In the genomic region with DNA sequence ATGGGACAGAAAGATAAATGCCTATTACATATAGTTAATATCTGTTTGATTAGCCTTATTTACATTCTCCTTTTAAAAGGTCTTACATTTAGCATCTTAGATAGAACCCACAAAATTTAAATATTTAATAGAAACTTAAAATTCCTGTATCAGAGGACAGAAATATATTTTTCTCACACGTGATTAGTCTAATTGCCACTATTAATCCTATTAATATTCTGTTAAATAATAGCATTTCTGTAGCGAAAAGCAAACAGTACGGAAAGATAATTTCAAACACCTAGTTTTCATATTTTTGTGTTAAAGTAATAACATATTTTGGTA, we compare ENCODE assay signal across 9 cellular contexts. TPM values are rescaled to one million over a fixed set of nuclear protein-coding genes. Genes with fewer than 3 reads are reported as not detected.
DNase-seq lines count a peak whose midpoint lies in the region; ATAC-seq, FAIRE-seq and TF ChIP-seq lines count a peak whose summit lies in the region.
"Had no signal": no experiment of that assay in that cellular context is flagged by ENCODE, and none has a peak within 500 bp of the region (broad histone marks: within the 10 kb centered on the region; RNA-seq: fewer than 3 reads in every experiment).

No MANE protein-coding gene starts in this region.

- WGBS in A549 (ENCODE audit: missing lambda C conversion rate) = 66% methylated on average over 3 of the region's 3 CpGs

- no peaks in the 10 kb centered on the region for H3K79me2 ChIP-seq in OCI-LY7 (ENCODE audit: insufficient read depth, low read depth, low read length)

- peaks cover 0 to 6% of the 10 kb centered on the region in 2 donors for H3K36me3 Mint-ChIP-seq in naive B cell

- H3K9me3 ChIP-seq in A549 (peaks cover 47% of the 10 kb centered on the region), HUES6 (ENCODE audit: control insufficient read depth, insufficient read depth, low read depth, low read length) (peaks cover 4% of the 10 kb centered on the region; the same call in 1 of the 2 replicates), OCI-LY7 (ENCODE audit: low read length) (no peaks in the 10 kb centered on the region)

- TF ChIP-seq CTCF in A549 (IDR thresholded peaks at IDR 0.05) (no peak), bronchial epithelial cell (IDR thresholded peaks at IDR 0.05; ENCODE audit: insufficient read depth, low read length, severe bottlenecking) (no peak), OCI-LY7 (conservative IDR thresholded peaks at IDR 0.05; ENCODE audit: low read length) (no peak)

- peaks cover 0 to 3% (median 0%) of the 10 kb centered on the region in 7 donors for H3K9me3 Mint-ChIP-seq in naive B cell

- peaks cover 6 to 14% (median 7%) of the 10 kb centered on the region in 3 donors for H3K27me3 Mint-ChIP-seq in naive B cell

- POLR2A ChIA-PET in A549 (lab: Yijun Ruan, JAX) = interaction anchor here (0.6 to 1.8 kb wide), 7 partner anchors 17 to 1582 kb away, joined by 3 to 8 read pairs (median 6); a partner anchor contains a TSS
- POLR2A ChIA-PET in OCI-LY7 (lab: Charles Lee) = no interaction called here

- H3K4me3 Mint-ChIP-seq in naive B cell = peak overlapping the region in 6 of 8 donors; percentile 89 to 95 (median 94)

- peaks cover 4% of the 10 kb centered on the region; the same call in 2 of the 3 replicates for H3K4me1 ChIP-seq in A549
- H3K4me1 ChIP-seq in HUES6 (ENCODE audit: control insufficient read depth, insufficient read depth, low read length) = no peaks in the 10 kb centered on the region
- no peaks in the 10 kb centered on the region for H3K4me1 ChIP-seq in OCI-LY7 (ENCODE audit: insufficient read depth, low read length, poor library complexity, severe bottlenecking)

- ATAC-seq in A549 = no peak
- ATAC-seq in naive B cell (ENCODE audit: low read depth in 2 of 2) = no peak
- ATAC-seq in GM18907 (IDR thresholded peaks at IDR 0.05; ENCODE audit: unreplicated experiment) = no peak
- ATAC-seq in HG02973 (IDR thresholded peaks at IDR 0.05; ENCODE audit: unreplicated experiment) = no peak
- no peak for ATAC-seq in HG03520 (IDR thresholded peaks at IDR 0.05; ENCODE audit: unreplicated experiment)

- no peaks in the 10 kb centered on the region for H4K20me1 ChIP-seq in OCI-LY7 (ENCODE audit: insufficient read depth, low read length)

- CTCF ChIA-PET in A549 (lab: Yijun Ruan, JAX) = interaction anchor here (0.8 to 3.5 kb wide), 8 partner anchors 10 to 1148 kb away, joined by 3 to 18 read pairs (median 4); a partner anchor contains a TSS
- CTCF ChIA-PET in OCI-LY7 (lab: Charles Lee; ENCODE audit: unreplicated experiment) = no interaction called here

- H3K36me3 ChIP-seq in HUES6 (ENCODE audit: control insufficient read depth, insufficient read depth, low read length) (0 out of 2 replicates have a peak, but pooled peaks cover 10% of the 10 kb centered on the region), bronchial epithelial cell (ENCODE audit: control insufficient read depth, insufficient read depth, low read length) (no peaks in the 10 kb centered on the region), OCI-LY7 (ENCODE audit: insufficient read depth, low read length) (no peaks in the 10 kb centered on the region)

- no peak overlapping the region for H3K9ac ChIP-seq in HUES6 (ENCODE audit: low read length)

- no peak overlapping the region for H3K27ac Mint-ChIP-seq in naive B cell

- intact Hi-C loops in OCI-LY7 (cut with micrococcal nuclease; ENCODE audit: unreplicated experiment) = no loop called here

- H3K27ac ChIP-seq in A549 = peak overlapping the region in 1 of 2 experiments; percentile 83; a peak in 4 of 6 replicates
- H3K27ac ChIP-seq in HUES6 (ENCODE audit: low read depth, low read length) = no peak overlapping the region
- no peak overlapping the region for H3K27ac ChIP-seq in OCI-LY7 (ENCODE audit: low read depth, low read length, poor library complexity, severe bottlenecking)

- peaks cover 0 to 24% (median 12%) of the 10 kb centered on the region in 3 donors for H3K4me1 Mint-ChIP-seq in naive B cell

- no TSS peak for BruUV-seq in OCI-LY7 (replicated peaks; lab: Mats Ljungman, UMichigan)

- no peak for TF ChIP-seq EP300 in A549 (IDR thresholded peaks at IDR 0.05)

- TF ChIP-seq POLR2A in A549 (IDR thresholded peaks at IDR 0.05; ENCODE audit: low read length) = no peak

- no peak for FAIRE-seq in A549 (lab: Jason Lieb, UNC)
- no peak for FAIRE-seq in bronchial epithelial cell (lab: Jason Lieb, UNC)

- H3K27me3 ChIP-seq in HUES6 (ENCODE audit: control insufficient read depth, insufficient read depth, low read length) (no peaks in the 10 kb centered on the region), bronchial epithelial cell (ENCODE audit: control insufficient read depth, insufficient read depth, low read length) (no peaks in the 10 kb centered on the region)

- H2AFZ ChIP-seq in OCI-LY7 (ENCODE audit: low read length) = no peak overlapping the region

- DNase-seq in A549 (ENCODE audit: low read depth in 1 of 2, low spot score in 1 of 2) (no peak), bronchial epithelial cell (ENCODE audit: low read depth) (no peak), naive B cell (no peak), OCI-LY7 (ENCODE audit: low spot score) (no peak)
- DNase-seq: MV-4-11 had no signal

- H3K9me2 ChIP-seq in OCI-LY7 (ENCODE audit: insufficient read depth, low read length) = no peaks in the 10 kb centered on the region

- peak overlapping the region; percentile 64 for H3K4me3 ChIP-seq in A549
- peak overlapping the region; percentile 70 for H3K4me3 ChIP-seq in HUES6 (ENCODE audit: low read depth, low read length)
- H3K4me3 ChIP-seq in bronchial epithelial cell (ENCODE audit: low read depth, low read length) = peak overlapping the region; percentile 49
- no peak overlapping the region for H3K4me3 ChIP-seq in OCI-LY7 (ENCODE audit: low read depth, low read length, poor library complexity, severe bottlenecking)

- peak overlapping the region; percentile 84 for H3K4me2 ChIP-seq in A549
- H3K4me2 ChIP-seq in OCI-LY7 (ENCODE audit: low read length) = no peak overlapping the region

- TF ChIP-seq RAD21 in A549 (conservative IDR thresholded peaks at IDR 0.05 in 1 of 2, IDR thresholded peaks at IDR 0.05 in 1 of 2) = no peak

TF ChIP-seq in A549, 52 proteins besides CTCF, POLR2A, EP300 and RAD21 (continues in another document):
- TF ChIP-seq, protein P1, sequence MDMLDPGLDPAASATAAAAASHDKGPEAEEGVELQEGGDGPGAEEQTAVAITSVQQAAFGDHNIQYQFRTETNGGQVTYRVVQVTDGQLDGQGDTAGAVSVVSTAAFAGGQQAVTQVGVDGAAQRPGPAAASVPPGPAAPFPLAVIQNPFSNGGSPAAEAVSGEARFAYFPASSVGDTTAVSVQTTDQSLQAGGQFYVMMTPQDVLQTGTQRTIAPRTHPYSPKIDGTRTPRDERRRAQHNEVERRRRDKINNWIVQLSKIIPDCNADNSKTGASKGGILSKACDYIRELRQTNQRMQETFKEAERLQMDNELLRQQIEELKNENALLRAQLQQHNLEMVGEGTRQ (IDR thresholded peaks at IDR 0.05) = no peak
- TF ChIP-seq RARB (CRISPR knock-in tag; IDR thresholded peaks at IDR 0.05) = no peak
- no peak for TF ChIP-seq KDM1A (IDR thresholded peaks at IDR 0.05; ENCODE audit: low read depth)
- TF ChIP-seq, protein P2, sequence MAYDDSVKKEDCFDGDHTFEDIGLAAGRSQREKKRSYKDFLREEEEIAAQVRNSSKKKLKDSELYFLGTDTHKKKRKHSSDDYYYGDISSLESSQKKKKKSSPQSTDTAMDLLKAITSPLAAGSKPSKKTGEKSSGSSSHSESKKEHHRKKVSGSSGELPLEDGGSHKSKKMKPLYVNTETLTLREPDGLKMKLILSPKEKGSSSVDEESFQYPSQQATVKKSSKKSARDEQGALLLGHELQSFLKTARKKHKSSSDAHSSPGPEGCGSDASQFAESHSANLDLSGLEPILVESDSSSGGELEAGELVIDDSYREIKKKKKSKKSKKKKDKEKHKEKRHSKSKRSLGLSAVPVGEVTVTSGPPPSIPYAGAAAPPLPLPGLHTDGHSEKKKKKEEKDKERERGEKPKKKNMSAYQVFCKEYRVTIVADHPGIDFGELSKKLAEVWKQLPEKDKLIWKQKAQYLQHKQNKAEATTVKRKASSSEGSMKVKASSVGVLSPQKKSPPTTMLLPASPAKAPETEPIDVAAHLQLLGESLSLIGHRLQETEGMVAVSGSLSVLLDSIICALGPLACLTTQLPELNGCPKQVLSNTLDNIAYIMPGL (CRISPR knock-in tag; IDR thresholded peaks at IDR 0.05; ENCODE audit: borderline replicate concordance) = no peak
- TF ChIP-seq TFCP2L1 (CRISPR knock-in tag; IDR thresholded peaks at IDR 0.05) = no peak
- TF ChIP-seq, protein P3, sequence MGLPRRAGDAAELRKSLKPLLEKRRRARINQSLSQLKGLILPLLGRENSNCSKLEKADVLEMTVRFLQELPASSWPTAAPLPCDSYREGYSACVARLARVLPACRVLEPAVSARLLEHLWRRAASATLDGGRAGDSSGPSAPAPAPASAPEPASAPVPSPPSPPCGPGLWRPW (IDR thresholded peaks at IDR 0.05) = no peak
- no peak for TF ChIP-seq MAFK (IDR thresholded peaks at IDR 0.05; ENCODE audit: partially characterized antibody)

RNA-seq across cellular contexts. Expression of a gene that starts 0.4 kb away (rescaled TPM):
- polyA plus RNA-seq in A549 (2011; rRNA removed) = 9.4 and 11.2 TPM in 2 replicates
- polyA plus RNA-seq in A549 (2012; cell fraction: cytosol; rRNA removed) = 2.9 and 3.0 TPM in 2 replicates
- 2.0 and 2.8 TPM in 2 replicates for polyA plus RNA-seq in A549 (2012; cell fraction: nucleus; rRNA removed)
- 5.1 to 5.7 TPM (median 5.4 TPM) in 3 replicates for polyA plus RNA-seq in A549 (2017; fragmentation: RNase III; extraction: RNeasy Plus Mini Kit Qiagen cat#74134 plus additional on column Dnase treatment)
- polyA minus RNA-seq in A549 (2011; rRNA and poly(A)+ RNA removed) = 10.2 and 10.9 TPM in 2 replicates
- 1.5 and 3.7 TPM in 2 replicates for total RNA-seq in bronchial epithelial cell
- polyA plus RNA-seq in naive B cell (ENCODE audit: low read depth in 6 of 6) = 1 to 10 TPM in 5 of 6 donors, not detected in 1; 2.9 to 8.2 (median 4.9) TPM
- not detected in 2 replicates for total RNA-seq in OCI-LY7 (2014; rRNA removed; shearing (Covaris generic))
- not detected in 2 replicates for total RNA-seq in OCI-LY7 (2022)

RNA-seq across cellular contexts. Expression of a gene that starts 37.7 kb away (rescaled TPM):
- 3.7 and 5.0 TPM in 2 replicates for polyA plus RNA-seq in A549 (2011; rRNA removed)
- polyA plus RNA-seq in A549 (2012; cell fraction: cytosol; rRNA removed) = 1.2 and 1.4 TPM in 2 replicates
- 1.2 and 1.7 TPM in 2 replicates for polyA plus RNA-seq in A549 (2012; cell fraction: nucleus; rRNA removed)
- 1.9 to 2.2 TPM (median 2.0 TPM) in 3 replicates for polyA plus RNA-seq in A549 (2017; fragmentation: RNase III; extraction: RNeasy Plus Mini Kit Qiagen cat#74134 plus additional on column Dnase treatment)
- 11.1 and 15.0 TPM in 2 replicates for polyA minus RNA-seq in A549 (2011; rRNA and poly(A)+ RNA removed)
- 1.2 and 1.8 TPM in 2 replicates for total RNA-seq in bronchial epithelial cell
- 10 to 100 TPM in 2 of 6 donors, 1 to 10 TPM in 4; 6.7 to 14.7 (median 8.8) TPM for polyA plus RNA-seq in naive B cell (ENCODE audit: low read depth in 6 of 6)
- 8.0 and 8.3 TPM in 2 replicates for total RNA-seq in OCI-LY7 (2014; rRNA removed; shearing (Covaris generic))
- 9.5 TPM in 2 replicates for total RNA-seq in OCI-LY7 (2022)
